Comparison of ENCODE assay signal across 11 cellular contexts in the genomic region with DNA sequence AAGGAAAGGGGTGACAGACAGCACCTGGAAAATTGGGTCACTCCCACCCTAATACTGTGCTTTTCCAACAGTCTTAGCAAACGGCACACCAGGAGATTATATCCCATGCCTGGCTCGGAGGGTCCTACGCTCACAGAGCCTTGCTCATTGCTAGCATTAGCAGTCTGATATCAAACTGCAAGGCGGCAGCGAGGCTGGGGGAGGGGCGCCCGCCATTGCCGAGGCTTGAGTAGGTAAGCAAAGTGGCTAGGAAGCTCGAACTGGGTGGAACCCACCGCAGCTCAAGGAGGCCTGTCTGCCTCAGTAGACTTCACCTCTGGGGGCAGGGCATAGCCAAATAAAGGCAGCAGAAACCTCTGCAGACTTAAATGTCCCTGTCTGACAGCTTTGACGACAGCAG. TPM values are rescaled to one million over a fixed set of nuclear protein-coding genes. Genes with fewer than 3 reads are reported as not detected.
"Had no signal": no experiment of that assay in that cellular context is flagged by ENCODE, and none has a peak within 500 bp of the region (broad histone marks: within the 10 kb centered on the region; RNA-seq: fewer than 3 reads in every experiment).

No MANE protein-coding gene starts in this region.

RNA-seq across cellular contexts. Expression of gene SPATA31C1, which starts 15.4 kb away (rescaled TPM):
- total RNA-seq: OCI-LY7, PC-3, PC-9, Peyer's patch, Right ventricle myocardium inferior, Right ventricle myocardium superior, RPMI7951, SJSA1, SK-MEL-5 had no signal
- polyA plus RNA-seq: SK-N-SH had no signal

RNA-seq across cellular contexts. Expression of gene SPATA31E1, which starts 19.7 kb away (rescaled TPM):
- total RNA-seq: OCI-LY7, PC-9, Peyer's patch, Right ventricle myocardium inferior, Right ventricle myocardium superior, RPMI7951, SJCRH30, SK-MEL-5 had no signal
- polyA plus RNA-seq: SK-N-SH had no signal
